1 cellular context compared by ENCODE assay signal in genomic region chr4:174210354-174210753, GRCh38.
TF ChIP-seq lines count a peak whose summit lies in the region.

No MANE protein-coding gene starts in this region.

TF ChIP-seq in HCT116, 20 proteins besides CTCF, POLR2A, EP300 and RAD21 (continued from another document):
- TF ChIP-seq CEBPB (IDR thresholded peaks at IDR 0.05; ENCODE audit: low read depth) (no peak), ZFX (IDR thresholded peaks at IDR 0.05) (no peak), TCF7L2 (IDR thresholded peaks at IDR 0.05; ENCODE audit: borderline replicate concordance, extremely low read depth, insufficient read depth, insufficient read length) (no peak), ZNF274 (IDR thresholded peaks at IDR 0.05; ENCODE audit: low read depth, low read length) (no peak), MAX (IDR thresholded peaks at IDR 0.05) (no peak), EZH2phosphoT487 (IDR thresholded peaks at IDR 0.05; ENCODE audit: borderline replicate concordance) (no peak), POLR2AphosphoS5 (IDR thresholded peaks at IDR 0.05; ENCODE audit: low read depth, low read length) (no peak), ELF1 (IDR thresholded peaks at IDR 0.05; ENCODE audit: borderline replicate concordance, low read depth) (no peak), REST (IDR thresholded peaks at IDR 0.05; ENCODE audit: low read depth) (no peak), SIN3A (IDR thresholded peaks at IDR 0.05; ENCODE audit: low read depth) (no peak), FOSL1 (IDR thresholded peaks at IDR 0.05; ENCODE audit: low read depth) (no peak), SP1 (IDR thresholded peaks at IDR 0.05; ENCODE audit: low read depth) (no peak), JUND (IDR thresholded peaks at IDR 0.05) (no peak)
TF ChIP-seq in HCT116: peak in this region for 0.
